8 cellular contexts compared by ENCODE assay signal in the genomic region with DNA sequence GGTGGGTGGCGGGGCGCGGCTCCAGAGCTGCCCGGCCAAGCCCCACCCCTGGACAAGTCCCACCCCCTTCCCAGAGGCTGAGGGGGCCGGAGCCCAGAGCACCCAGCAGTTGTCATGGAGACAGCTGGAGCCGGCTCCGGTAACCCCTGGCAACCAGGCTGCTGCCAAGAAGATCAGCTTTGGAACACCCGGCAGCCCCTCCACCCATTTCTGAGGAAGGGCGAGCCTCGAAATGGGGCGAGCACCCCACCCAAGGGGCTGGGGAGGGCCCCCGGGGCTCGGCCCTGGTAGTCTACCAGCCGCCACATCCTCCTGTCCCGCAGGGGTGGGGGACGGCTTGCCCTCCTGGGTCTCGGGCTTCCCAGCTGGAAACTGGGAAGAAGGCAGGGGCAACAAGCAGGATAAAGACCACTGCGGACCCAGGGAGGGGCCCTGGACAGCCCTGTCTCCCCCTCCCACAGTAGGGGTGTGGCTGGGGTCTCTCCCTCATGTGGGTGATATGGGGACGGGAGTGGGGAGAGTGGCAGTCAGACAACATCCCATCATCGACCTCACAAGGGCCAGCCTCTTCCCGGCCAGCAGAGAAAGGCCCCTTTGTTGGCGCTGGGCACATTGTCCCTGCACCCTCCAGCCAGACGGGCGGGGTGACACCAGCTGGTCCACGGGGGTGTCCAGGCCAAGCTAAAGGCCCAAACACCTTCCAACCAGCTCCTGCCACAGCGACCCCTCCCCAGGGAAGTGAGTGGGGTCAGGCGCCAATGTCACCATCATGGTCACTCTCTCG. TPM values are rescaled to one million over a fixed set of nuclear protein-coding genes. Genes with fewer than 3 reads are reported as not detected.
DNase-seq lines count a peak whose midpoint lies in the region.

No MANE protein-coding gene starts in this region.

- H3K27ac ChIP-seq in caudate nucleus (ENCODE audit: low read depth, low read length), result peak overlapping the region; percentile 99

- DNase-seq in AG20443 (ENCODE audit: low spot score) (peak; percentile 58), MG63 (peak; percentile 45), caudate nucleus (lab: John Stamatoyannopoulos, UW) (peak; percentile 49 to 97 (median 90)), midbrain (lab: John Stamatoyannopoulos, UW) (peak; percentile 92), T1000 (lab: John Stamatoyannopoulos, UW) (no peak), kidney tubule cell (ENCODE audit: low spot score) (no peak)
- DNase-seq in activated effector memory CD4-positive, alpha-beta T cell treated with Interleukin-2 at 50 U/mL for 16 hours, result no peak
- DNase-seq in T-helper 2 cell treated with Interferon-gamma antibody and Interleukin-4, amounts not matched to agents 5 μg/mL and 100 μg/mL, for 36 hours (ENCODE audit: low spot score), result no peak

- peak overlapping the region; percentile 66 for H3K4me3 ChIP-seq in MG63

- peaks cover 10% of the 10 kb centered on the region for H3K36me3 ChIP-seq in MG63

- peaks cover 2% of the 10 kb centered on the region for H3K4me1 Mint-ChIP-seq in T-helper 2 cell treated with Interferon-gamma antibody and Interleukin-4, amounts not matched to agents 5 μg/mL and 100 μg/mL, for 36 hours (ENCODE audit: low read depth)

- peaks cover 30% of the 10 kb centered on the region for H3K27me3 Mint-ChIP-seq in T-helper 2 cell treated with Interferon-gamma antibody and Interleukin-4, amounts not matched to agents 5 μg/mL and 100 μg/mL, for 36 hours (ENCODE audit: low read depth)

- no peak overlapping the region for H3K4me3 Mint-ChIP-seq in T-helper 2 cell treated with Interferon-gamma antibody and Interleukin-4, amounts not matched to agents 5 μg/mL and 100 μg/mL, for 36 hours

- H3K27ac Mint-ChIP-seq in T-helper 2 cell treated with Interferon-gamma antibody and Interleukin-4, amounts not matched to agents 5 μg/mL and 100 μg/mL, for 36 hours, result no peak overlapping the region

- H3K9me3 ChIP-seq in MG63, result 0 out of 2 replicates have a peak, but pooled peaks cover 2% of the 10 kb centered on the region

- no peaks in the 10 kb centered on the region for H3K36me3 Mint-ChIP-seq in T-helper 2 cell treated with Interferon-gamma antibody and Interleukin-4, amounts not matched to agents 5 μg/mL and 100 μg/mL, for 36 hours (ENCODE audit: low read depth)

- H3K9me3 Mint-ChIP-seq in T-helper 2 cell treated with Interferon-gamma antibody and Interleukin-4, amounts not matched to agents 5 μg/mL and 100 μg/mL, for 36 hours, result no peaks in the 10 kb centered on the region

- no peaks in the 10 kb centered on the region for H3K27me3 ChIP-seq in MG63

RNA-seq across cellular contexts. Expression of a gene that starts 1.5 kb away (rescaled TPM):
- 8.4 and 9.9 TPM in 2 replicates for total RNA-seq in MG63 (2014; rRNA removed; shearing (Covaris generic); ENCODE audit: low replicate concordance)

RNA-seq across cellular contexts. Expression of a gene that starts 24.7 kb away (rescaled TPM):
- total RNA-seq in MG63 (2014; rRNA removed; shearing (Covaris generic); ENCODE audit: low replicate concordance), result 528 and 780 TPM in 2 replicates

RNA-seq across cellular contexts. Expression of a gene that starts 25.1 kb away (rescaled TPM):
- total RNA-seq in MG63 (2014; rRNA removed; shearing (Covaris generic); ENCODE audit: low replicate concordance), result 142 and 214 TPM in 2 replicates

RNA-seq across cellular contexts. Expression of a gene that starts 46.6 kb away (rescaled TPM):
- 137 and 145 TPM in 2 replicates for total RNA-seq in MG63 (2014; rRNA removed; shearing (Covaris generic); ENCODE audit: low replicate concordance)

Comparison
In these comparisons a context has a peak if more than half of its experiments do, and no peak if none do; other contexts are left out.
1. DNase-seq: peak in AG20443 (single experiment), MG63 (single experiment), caudate nucleus (61 of 61) and midbrain (single experiment); none in T1000 (single experiment), activated effector memory CD4-positive, alpha-beta T cell treated with Interleukin-2 at 50 U/mL for 16 hours (single experiment), T-helper 2 cell treated with Interferon-gamma antibody and Interleukin-4, amounts not matched to agents 5 μg/mL and 100 μg/mL, for 36 hours (single experiment) and kidney tubule cell (single experiment).